10 cellular contexts compared by ENCODE assay signal in genomic region chr18:74326786-74327185, GRCh38. TPM values are rescaled to one million over a fixed set of nuclear protein-coding genes. Genes with fewer than 3 reads are reported as not detected.
"Had no signal": no experiment of that assay in that cellular context is flagged by ENCODE, and none has a peak within 500 bp of the region (broad histone marks: within the 10 kb centered on the region; RNA-seq: fewer than 3 reads in every experiment).

No MANE protein-coding gene starts in this region.

RNA-seq across cellular contexts. Expression of gene C18orf63, which starts 11.1 kb away (rescaled TPM):
- total RNA-seq: HT1080, K562, LHCN-M2, MCF 10A, OCI-LY7, PC-3, Right ventricle myocardium inferior, RPMI7951, SJCRH30 had no signal
- polyA plus RNA-seq: IgD-negative memory B cell, K562 had no signal

RNA-seq across cellular contexts. Expression of gene CYB5A, which starts 35.0 kb away (rescaled TPM):
- total RNA-seq: OCI-LY7 had no signal
